ENCODE assay signal across 34 cellular contexts in the genomic region with DNA sequence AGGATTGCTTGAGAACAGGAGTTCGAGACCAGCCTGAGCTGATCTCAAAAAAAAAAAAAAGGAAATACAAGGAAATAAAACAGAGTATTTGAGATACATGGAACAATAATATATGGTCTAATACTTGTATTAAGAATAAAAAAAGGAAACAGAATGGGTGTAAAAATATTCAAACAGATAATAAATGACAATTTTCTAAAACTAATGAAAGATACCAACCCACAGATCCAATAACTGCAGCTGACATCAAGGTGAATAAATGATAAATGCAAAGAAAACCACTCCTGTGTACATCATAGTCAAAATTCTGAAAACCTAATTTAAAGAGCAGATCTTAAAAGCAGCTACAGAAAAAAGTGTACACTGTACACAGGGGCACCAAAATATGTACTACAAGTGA.
"Had no signal": no experiment of that assay in that cellular context is flagged by ENCODE, and none has a peak within 500 bp of the region (broad histone marks: within the 10 kb centered on the region; RNA-seq: fewer than 3 reads in every experiment).

No MANE protein-coding gene starts in this region.

- DNase-seq: Karpas-422, Kasumi-1, MG63, MM.1S, MV-4-11, NCI-H1048, NCI-H1092, NCI-H1092 treated with DMSO at 0.1 percent for 48 hours, NCI-H1105, NCI-H1105 treated with DMSO at 0.1 percent for 48 hours, NCI-H1417, NCI-H1417 treated with DMSO at 0.1 percent for 48 hours, NCI-H1436, NCI-H1436 treated with DMSO at 0.1 percent for 48 hours, NCI-H146, NCI-H1694, NCI-H1694 treated with DMSO at 0.1 percent for 48 hours, NCI-H187, NCI-H187 treated with DMSO at 0.1 percent for 48 hours, NCI-H1930, NCI-H2029, NCI-H2029 treated with DMSO at 0.1 percent for 48 hours, NCI-H2081, NCI-H2081 treated with DMSO at 0.1 percent for 48 hours, NCI-H2107, NCI-H2171, NCI-H2171 treated with DMSO at 0.1 percent for 48 hours, NCI-H2227 treated with DMSO at 0.1 percent for 48 hours, NCI-H226, NCI-H345, NCI-H446, NCI-H446 treated with DMSO at 0.1 percent for 48 hours, NCI-H510A, NCI-H510A treated with DMSO at 0.1 percent for 48 hours had no signal

- H3K36me3 ChIP-seq: MG63 had no signal

- H3K4me3 ChIP-seq: MG63 had no signal
